15 cellular contexts compared by ENCODE assay signal in genomic region chr1:197782719-197783328, GRCh38. TPM values are rescaled to one million over a fixed set of nuclear protein-coding genes. Genes with fewer than 3 reads are reported as not detected.
DNase-seq lines count a peak whose midpoint lies in the region; ATAC-seq and TF ChIP-seq lines count a peak whose summit lies in the region.
"Had no signal": no experiment of that assay in that cellular context is flagged by ENCODE, and none has a peak within 500 bp of the region (broad histone marks: within the 10 kb centered on the region; RNA-seq: fewer than 3 reads in every experiment).

No MANE protein-coding gene starts in this region.

- POLR2A ChIA-PET in CD4-positive, alpha-beta T cell (lab: Charles Lee): interaction anchor here (0.9 kb wide), 1 partner anchor 8 kb away, joined by 4 read pairs; the partner anchor contains the start of gene DENND1B

- no peaks in the 10 kb centered on the region for H3K9me3 Mint-ChIP-seq in CD4-positive, alpha-beta T cell
- H3K9me3 Mint-ChIP-seq: activated T-helper 2 cell treated with anti-CD3 and anti-CD28 coated beads, Interferon-gamma antibody, Interleukin-2, Interleukin-4, amounts not matched to agents 10 μg/mL and 5 μg/mL and 100 μg/mL, durations not matched to agents 14 hours and 24 hours and 36 hours had no signal

- H3K27ac Mint-ChIP-seq in CD4-positive, alpha-beta T cell: no peak overlapping the region
- H3K27ac Mint-ChIP-seq: activated T-helper 2 cell treated with anti-CD3 and anti-CD28 coated beads, Interferon-gamma antibody, Interleukin-2, Interleukin-4, amounts not matched to agents 10 μg/mL and 5 μg/mL and 100 μg/mL, durations not matched to agents 14 hours and 24 hours and 36 hours had no signal

- H3K27me3 ChIP-seq in colonic mucosa: no peaks in the 10 kb centered on the region
- no peaks in the 10 kb centered on the region for H3K27me3 ChIP-seq in mucosa of rectum (ENCODE audit: control insufficient read depth in 2 of 2, insufficient read depth in 2 of 2, low read length in 2 of 2)
- no peaks in the 10 kb centered on the region for H3K27me3 ChIP-seq in CD4-positive, alpha-beta T cell (ENCODE audit: control insufficient read depth, insufficient read depth, low read length)
- H3K27me3 ChIP-seq: esophagus muscularis mucosa, tibial artery had no signal

- CTCF ChIA-PET in CD4-positive, alpha-beta T cell (lab: Charles Lee): interaction anchor here (1.4 kb wide), 1 partner anchor 11 kb away, joined by 6 read pairs; no protein-coding TSS in a partner anchor

- peaks cover 16% of the 10 kb centered on the region for H3K4me1 Mint-ChIP-seq in CD4-positive, alpha-beta T cell (ENCODE audit: low read depth)

- H3K27me3 Mint-ChIP-seq in CD4-positive, alpha-beta T cell: no peaks in the 10 kb centered on the region

- H3K4me1 ChIP-seq in colonic mucosa: no peaks in the 10 kb centered on the region
- H3K4me1 ChIP-seq in mucosa of rectum (ENCODE audit: control insufficient read depth in 2 of 2, insufficient read depth in 2 of 2, low read length in 2 of 2): peaks cover 8 to 30% of the 10 kb centered on the region in 2 donors
- H3K4me1 ChIP-seq: esophagus muscularis mucosa, tibial artery had no signal

- H3K9me3 ChIP-seq in colonic mucosa: no peaks in the 10 kb centered on the region
- H3K9me3 ChIP-seq in mucosa of rectum (ENCODE audit: control insufficient read depth in 2 of 2, low read length in 2 of 2): no peaks in the 10 kb centered on the region
- no peaks in the 10 kb centered on the region for H3K9me3 ChIP-seq in CD4-positive, alpha-beta T cell (ENCODE audit: control insufficient read depth, low read length)
- H3K9me3 ChIP-seq: esophagus muscularis mucosa, tibial artery had no signal

- no peak overlapping the region for H3K4me3 Mint-ChIP-seq in CD4-positive, alpha-beta T cell

- no peak for ATAC-seq in CD4-positive, alpha-beta T cell (ENCODE audit: poor library complexity)
- no peak for ATAC-seq in HG03045 (IDR thresholded peaks at IDR 0.05; ENCODE audit: unreplicated experiment)

- H3K9ac ChIP-seq in colonic mucosa (ENCODE audit: low read depth in 2 of 2, low read length in 2 of 2) (peak overlapping the region; percentile 19 to 69), mucosa of rectum (ENCODE audit: low read depth in 1 of 2, low read length in 2 of 2) (peak overlapping the region in 1 of 2 donors; percentile 18)

- H3K4me3 ChIP-seq in colonic mucosa: no peak overlapping the region
- H3K4me3 ChIP-seq in mucosa of rectum (ENCODE audit: low read length in 2 of 2): peak overlapping the region; percentile 19 to 23
- H3K4me3 ChIP-seq: esophagus muscularis mucosa, tibial artery had no signal

- no peaks in the 10 kb centered on the region for H3K36me3 Mint-ChIP-seq in CD4-positive, alpha-beta T cell (ENCODE audit: low read depth)

- no peaks in the 10 kb centered on the region for H3K36me3 ChIP-seq in colonic mucosa
- no peaks in the 10 kb centered on the region for H3K36me3 ChIP-seq in mucosa of rectum (ENCODE audit: control insufficient read depth in 2 of 2, insufficient read depth in 2 of 2, low read length in 2 of 2)
- H3K36me3 ChIP-seq: esophagus muscularis mucosa, tibial artery had no signal

- peak; percentile 15 to 19 for DNase-seq in AML-193 (lab: John Stamatoyannopoulos, UW)
- DNase-seq in MV-4-11 (lab: John Stamatoyannopoulos, UW): peak; percentile 62
- peak; percentile 51 for DNase-seq in colonic mucosa
- DNase-seq in kidney tubule cell (ENCODE audit: low spot score): no peak
- DNase-seq in CD4-positive, alpha-beta T cell: no peak
- DNase-seq in germinal center (ENCODE audit: low spot score): no peak
- DNase-seq: amygdala; hippocampal formation; NCI-H2227 treated with DMSO at 0.1 percent for 48 hours; stimulated activated CD8-positive, alpha-beta memory T cell treated with anti-CD3 and anti-CD28 coated beads, Interleukin-4, amount 100 ng/mL, for 48 hours had no signal

- no peak for TF ChIP-seq CTCF in colonic mucosa (IDR thresholded peaks at IDR 0.05)
- no peak for TF ChIP-seq CTCF in CD4-positive, alpha-beta T cell (IDR thresholded peaks at IDR 0.05)

- intact Hi-C loops in colonic mucosa (cut with DNase I): no loop called here
- intact Hi-C loops in CD4-positive, alpha-beta T cell (cut with DNase I, micrococcal nuclease): no loop called here

- H3K27ac ChIP-seq in colonic mucosa: peak overlapping the region; percentile 81
- peak overlapping the region; percentile 79 to 86 for H3K27ac ChIP-seq in mucosa of rectum (ENCODE audit: low read depth in 2 of 2, low read length in 2 of 2)
- H3K27ac ChIP-seq in CD4-positive, alpha-beta T cell (ENCODE audit: low read depth, low read length): no peak overlapping the region
- H3K27ac ChIP-seq: tibial artery had no signal

RNA-seq across cellular contexts. Expression of gene DENND1B, which starts 7.5 kb away (rescaled TPM):
- total RNA-seq in colonic mucosa: 10 to 100 TPM; 19.5 to 25.7 TPM
- total RNA-seq in CD4-positive, alpha-beta T cell: 10 to 100 TPM; 23.9 to 26.5 TPM

Comparison
In these comparisons a context has a peak if more than half of its experiments do, and no peak if none do; other contexts are left out.
1. DNase-seq: peak in AML-193 (2 of 2), MV-4-11 (single experiment) and colonic mucosa (single experiment); none in kidney tubule cell (single experiment), CD4-positive, alpha-beta T cell (0 of 10) and germinal center (single experiment).